Comparison of ENCODE assay signal across 1 cellular context in the genomic region with DNA sequence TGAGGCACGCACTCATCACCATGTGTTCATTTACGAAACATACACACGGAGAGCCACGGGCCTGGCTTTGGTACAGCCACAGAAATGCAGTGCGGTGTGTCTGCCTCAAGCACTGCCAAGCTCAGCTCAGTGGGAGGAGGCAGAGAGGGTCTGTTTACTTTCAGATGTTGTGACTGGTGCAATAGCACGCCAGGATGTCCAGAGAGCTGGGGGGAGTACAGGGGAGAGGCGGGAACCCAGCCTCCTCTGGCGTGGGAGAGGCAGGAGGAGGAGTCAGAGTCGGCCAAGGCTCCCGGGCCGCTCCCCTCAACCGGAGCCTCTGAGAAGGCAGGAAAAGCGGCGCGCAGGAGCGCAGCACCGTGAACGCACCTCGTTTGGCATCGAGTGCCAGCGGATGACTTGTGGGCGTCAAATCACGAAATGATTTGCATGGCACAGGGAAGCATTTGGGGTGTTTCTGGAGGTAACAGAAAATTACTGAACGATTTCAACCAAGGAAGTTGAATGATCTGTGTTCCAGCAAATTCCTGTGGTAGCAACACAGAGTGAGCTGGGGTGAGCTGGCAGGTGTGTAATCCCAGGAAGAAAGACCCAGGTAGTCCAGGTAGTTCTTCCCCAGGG.
TF ChIP-seq lines count a peak whose summit lies in the region.

No MANE protein-coding gene starts in this region.

TF ChIP-seq in HepG2, 621 proteins besides CTCF, POLR2A, EP300 and RAD21 (continued from another document and continues in another):
- TF ChIP-seq, protein P1, sequence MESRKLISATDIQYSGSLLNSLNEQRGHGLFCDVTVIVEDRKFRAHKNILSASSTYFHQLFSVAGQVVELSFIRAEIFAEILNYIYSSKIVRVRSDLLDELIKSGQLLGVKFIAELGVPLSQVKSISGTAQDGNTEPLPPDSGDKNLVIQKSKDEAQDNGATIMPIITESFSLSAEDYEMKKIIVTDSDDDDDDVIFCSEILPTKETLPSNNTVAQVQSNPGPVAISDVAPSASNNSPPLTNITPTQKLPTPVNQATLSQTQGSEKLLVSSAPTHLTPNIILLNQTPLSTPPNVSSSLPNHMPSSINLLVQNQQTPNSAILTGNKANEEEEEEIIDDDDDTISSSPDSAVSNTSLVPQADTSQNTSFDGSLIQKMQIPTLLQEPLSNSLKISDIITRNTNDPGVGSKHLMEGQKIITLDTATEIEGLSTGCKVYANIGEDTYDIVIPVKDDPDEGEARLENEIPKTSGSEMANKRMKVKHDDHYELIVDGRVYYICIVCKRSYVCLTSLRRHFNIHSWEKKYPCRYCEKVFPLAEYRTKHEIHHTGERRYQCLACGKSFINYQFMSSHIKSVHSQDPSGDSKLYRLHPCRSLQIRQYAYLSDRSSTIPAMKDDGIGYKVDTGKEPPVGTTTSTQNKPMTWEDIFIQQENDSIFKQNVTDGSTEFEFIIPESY (CRISPR knock-in tag; IDR thresholded peaks at IDR 0.05), result peak; percentile 23; the same call in 1 of the 2 replicates
- TF ChIP-seq FOSL2 (CRISPR knock-in tag; IDR thresholded peaks at IDR 0.05) (peak; percentile 64), FOXA1 (IDR thresholded peaks at IDR 0.05) (no peak), FOXA1 (CRISPR knock-in tag; IDR thresholded peaks at IDR 0.05) (peak; percentile 87), PAF1 (CRISPR knock-in tag; IDR thresholded peaks at IDR 0.05) (peak; percentile 83; the same call in 1 of the 2 replicates), TGIF2 (CRISPR knock-in tag; IDR thresholded peaks at IDR 0.05) (no peak), ZFP37 (CRISPR knock-in tag; IDR thresholded peaks at IDR 0.05; ENCODE audit: borderline replicate concordance) (no peak), SALL1 (CRISPR knock-in tag; IDR thresholded peaks at IDR 0.05) (peak; percentile 64; the same call in 1 of the 2 replicates), AHR (CRISPR knock-in tag; IDR thresholded peaks at IDR 0.05) (peak; percentile 69; the same call in 1 of the 2 replicates), GATAD2A (CRISPR knock-in tag; IDR thresholded peaks at IDR 0.05) (peak; percentile 72), SETDB1 (CRISPR knock-in tag; IDR thresholded peaks at IDR 0.05; ENCODE audit: borderline replicate concordance) (no peak), ZNF792 (CRISPR knock-in tag; IDR thresholded peaks at IDR 0.05) (0 out of 2 replicates have a peak, but pooled peaks have one; percentile 23), NFE2L2 (IDR thresholded peaks at IDR 0.05; ENCODE audit: low read length) (no peak), SAP130 (CRISPR knock-in tag; IDR thresholded peaks at IDR 0.05; ENCODE audit: low read depth) (peak; percentile 59), MED1 (CRISPR knock-in tag; IDR thresholded peaks at IDR 0.05) (0 out of 2 replicates have a peak, but pooled peaks have one; percentile 34), ZNF605 (CRISPR knock-in tag; IDR thresholded peaks at IDR 0.05) (0 out of 2 replicates have a peak, but pooled peaks have one; percentile 26), AGO2 (optimal IDR thresholded peaks at IDR 0.05; ENCODE audit: low read depth, low read length) (peak; percentile 52), ZBTB7B (CRISPR knock-in tag; IDR thresholded peaks at IDR 0.05) (0 out of 2 replicates have a peak, but pooled peaks have one; percentile 41), DNMT1 (CRISPR knock-in tag; IDR thresholded peaks at IDR 0.05) (no peak), MAF1 (CRISPR knock-in tag; IDR thresholded peaks at IDR 0.05; ENCODE audit: borderline replicate concordance) (no peak)
- TF ChIP-seq, protein P2, sequence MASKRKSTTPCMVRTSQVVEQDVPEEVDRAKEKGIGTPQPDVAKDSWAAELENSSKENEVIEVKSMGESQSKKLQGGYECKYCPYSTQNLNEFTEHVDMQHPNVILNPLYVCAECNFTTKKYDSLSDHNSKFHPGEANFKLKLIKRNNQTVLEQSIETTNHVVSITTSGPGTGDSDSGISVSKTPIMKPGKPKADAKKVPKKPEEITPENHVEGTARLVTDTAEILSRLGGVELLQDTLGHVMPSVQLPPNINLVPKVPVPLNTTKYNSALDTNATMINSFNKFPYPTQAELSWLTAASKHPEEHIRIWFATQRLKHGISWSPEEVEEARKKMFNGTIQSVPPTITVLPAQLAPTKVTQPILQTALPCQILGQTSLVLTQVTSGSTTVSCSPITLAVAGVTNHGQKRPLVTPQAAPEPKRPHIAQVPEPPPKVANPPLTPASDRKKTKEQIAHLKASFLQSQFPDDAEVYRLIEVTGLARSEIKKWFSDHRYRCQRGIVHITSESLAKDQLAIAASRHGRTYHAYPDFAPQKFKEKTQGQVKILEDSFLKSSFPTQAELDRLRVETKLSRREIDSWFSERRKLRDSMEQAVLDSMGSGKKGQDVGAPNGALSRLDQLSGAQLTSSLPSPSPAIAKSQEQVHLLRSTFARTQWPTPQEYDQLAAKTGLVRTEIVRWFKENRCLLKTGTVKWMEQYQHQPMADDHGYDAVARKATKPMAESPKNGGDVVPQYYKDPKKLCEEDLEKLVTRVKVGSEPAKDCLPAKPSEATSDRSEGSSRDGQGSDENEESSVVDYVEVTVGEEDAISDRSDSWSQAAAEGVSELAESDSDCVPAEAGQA (IDR thresholded peaks at IDR 0.05; ENCODE audit: low read depth), result no peak
- TF ChIP-seq, protein P2 (CRISPR knock-in tag; IDR thresholded peaks at IDR 0.05; ENCODE audit: borderline replicate concordance), result no peak
- TF ChIP-seq, protein P3, sequence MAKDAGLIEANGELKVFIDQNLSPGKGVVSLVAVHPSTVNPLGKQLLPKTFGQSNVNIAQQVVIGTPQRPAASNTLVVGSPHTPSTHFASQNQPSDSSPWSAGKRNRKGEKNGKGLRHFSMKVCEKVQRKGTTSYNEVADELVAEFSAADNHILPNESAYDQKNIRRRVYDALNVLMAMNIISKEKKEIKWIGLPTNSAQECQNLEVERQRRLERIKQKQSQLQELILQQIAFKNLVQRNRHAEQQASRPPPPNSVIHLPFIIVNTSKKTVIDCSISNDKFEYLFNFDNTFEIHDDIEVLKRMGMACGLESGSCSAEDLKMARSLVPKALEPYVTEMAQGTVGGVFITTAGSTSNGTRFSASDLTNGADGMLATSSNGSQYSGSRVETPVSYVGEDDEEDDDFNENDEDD (CRISPR knock-in tag; IDR thresholded peaks at IDR 0.05; ENCODE audit: borderline replicate concordance), result peak; percentile 57; the same call in 1 of the 2 replicates
- TF ChIP-seq, protein P4, sequence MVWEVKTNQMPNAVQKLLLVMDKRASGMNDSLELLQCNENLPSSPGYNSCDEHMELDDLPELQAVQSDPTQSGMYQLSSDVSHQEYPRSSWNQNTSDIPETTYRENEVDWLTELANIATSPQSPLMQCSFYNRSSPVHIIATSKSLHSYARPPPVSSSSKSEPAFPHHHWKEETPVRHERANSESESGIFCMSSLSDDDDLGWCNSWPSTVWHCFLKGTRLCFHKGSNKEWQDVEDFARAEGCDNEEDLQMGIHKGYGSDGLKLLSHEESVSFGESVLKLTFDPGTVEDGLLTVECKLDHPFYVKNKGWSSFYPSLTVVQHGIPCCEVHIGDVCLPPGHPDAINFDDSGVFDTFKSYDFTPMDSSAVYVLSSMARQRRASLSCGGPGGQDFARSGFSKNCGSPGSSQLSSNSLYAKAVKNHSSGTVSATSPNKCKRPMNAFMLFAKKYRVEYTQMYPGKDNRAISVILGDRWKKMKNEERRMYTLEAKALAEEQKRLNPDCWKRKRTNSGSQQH (CRISPR knock-in tag; IDR thresholded peaks at IDR 0.05; ENCODE audit: low read depth), result no peak
- TF ChIP-seq, protein P5, sequence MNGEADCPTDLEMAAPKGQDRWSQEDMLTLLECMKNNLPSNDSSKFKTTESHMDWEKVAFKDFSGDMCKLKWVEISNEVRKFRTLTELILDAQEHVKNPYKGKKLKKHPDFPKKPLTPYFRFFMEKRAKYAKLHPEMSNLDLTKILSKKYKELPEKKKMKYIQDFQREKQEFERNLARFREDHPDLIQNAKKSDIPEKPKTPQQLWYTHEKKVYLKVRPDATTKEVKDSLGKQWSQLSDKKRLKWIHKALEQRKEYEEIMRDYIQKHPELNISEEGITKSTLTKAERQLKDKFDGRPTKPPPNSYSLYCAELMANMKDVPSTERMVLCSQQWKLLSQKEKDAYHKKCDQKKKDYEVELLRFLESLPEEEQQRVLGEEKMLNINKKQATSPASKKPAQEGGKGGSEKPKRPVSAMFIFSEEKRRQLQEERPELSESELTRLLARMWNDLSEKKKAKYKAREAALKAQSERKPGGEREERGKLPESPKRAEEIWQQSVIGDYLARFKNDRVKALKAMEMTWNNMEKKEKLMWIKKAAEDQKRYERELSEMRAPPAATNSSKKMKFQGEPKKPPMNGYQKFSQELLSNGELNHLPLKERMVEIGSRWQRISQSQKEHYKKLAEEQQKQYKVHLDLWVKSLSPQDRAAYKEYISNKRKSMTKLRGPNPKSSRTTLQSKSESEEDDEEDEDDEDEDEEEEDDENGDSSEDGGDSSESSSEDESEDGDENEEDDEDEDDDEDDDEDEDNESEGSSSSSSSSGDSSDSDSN (CRISPR knock-in tag; IDR thresholded peaks at IDR 0.05), result peak; percentile 35; the same call in 1 of the 2 replicates
- TF ChIP-seq, protein P6, sequence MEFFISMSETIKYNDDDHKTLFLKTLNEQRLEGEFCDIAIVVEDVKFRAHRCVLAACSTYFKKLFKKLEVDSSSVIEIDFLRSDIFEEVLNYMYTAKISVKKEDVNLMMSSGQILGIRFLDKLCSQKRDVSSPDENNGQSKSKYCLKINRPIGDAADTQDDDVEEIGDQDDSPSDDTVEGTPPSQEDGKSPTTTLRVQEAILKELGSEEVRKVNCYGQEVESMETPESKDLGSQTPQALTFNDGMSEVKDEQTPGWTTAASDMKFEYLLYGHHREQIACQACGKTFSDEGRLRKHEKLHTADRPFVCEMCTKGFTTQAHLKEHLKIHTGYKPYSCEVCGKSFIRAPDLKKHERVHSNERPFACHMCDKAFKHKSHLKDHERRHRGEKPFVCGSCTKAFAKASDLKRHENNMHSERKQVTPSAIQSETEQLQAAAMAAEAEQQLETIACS (CRISPR knock-in tag; IDR thresholded peaks at IDR 0.05), result no peak
- TF ChIP-seq, protein P7, sequence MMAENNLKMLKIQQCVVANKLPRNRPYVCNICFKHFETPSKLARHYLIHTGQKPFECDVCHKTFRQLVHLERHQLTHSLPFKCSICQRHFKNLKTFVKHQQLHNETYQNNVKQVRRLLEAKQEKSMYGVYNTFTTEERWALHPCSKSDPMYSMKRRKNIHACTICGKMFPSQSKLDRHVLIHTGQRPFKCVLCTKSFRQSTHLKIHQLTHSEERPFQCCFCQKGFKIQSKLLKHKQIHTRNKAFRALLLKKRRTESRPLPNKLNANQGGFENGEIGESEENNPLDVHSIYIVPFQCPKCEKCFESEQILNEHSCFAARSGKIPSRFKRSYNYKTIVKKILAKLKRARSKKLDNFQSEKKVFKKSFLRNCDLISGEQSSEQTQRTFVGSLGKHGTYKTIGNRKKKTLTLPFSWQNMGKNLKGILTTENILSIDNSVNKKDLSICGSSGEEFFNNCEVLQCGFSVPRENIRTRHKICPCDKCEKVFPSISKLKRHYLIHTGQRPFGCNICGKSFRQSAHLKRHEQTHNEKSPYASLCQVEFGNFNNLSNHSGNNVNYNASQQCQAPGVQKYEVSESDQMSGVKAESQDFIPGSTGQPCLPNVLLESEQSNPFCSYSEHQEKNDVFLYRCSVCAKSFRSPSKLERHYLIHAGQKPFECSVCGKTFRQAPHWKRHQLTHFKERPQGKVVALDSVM (CRISPR knock-in tag; IDR thresholded peaks at IDR 0.05), result peak; percentile 62
- TF ChIP-seq, protein P8, sequence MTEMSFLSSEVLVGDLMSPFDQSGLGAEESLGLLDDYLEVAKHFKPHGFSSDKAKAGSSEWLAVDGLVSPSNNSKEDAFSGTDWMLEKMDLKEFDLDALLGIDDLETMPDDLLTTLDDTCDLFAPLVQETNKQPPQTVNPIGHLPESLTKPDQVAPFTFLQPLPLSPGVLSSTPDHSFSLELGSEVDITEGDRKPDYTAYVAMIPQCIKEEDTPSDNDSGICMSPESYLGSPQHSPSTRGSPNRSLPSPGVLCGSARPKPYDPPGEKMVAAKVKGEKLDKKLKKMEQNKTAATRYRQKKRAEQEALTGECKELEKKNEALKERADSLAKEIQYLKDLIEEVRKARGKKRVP (CRISPR knock-in tag; IDR thresholded peaks at IDR 0.05), result peak in 1 of 2 experiments; percentile 99; a peak in 2 of 4 replicates
- TF ChIP-seq, protein P9, sequence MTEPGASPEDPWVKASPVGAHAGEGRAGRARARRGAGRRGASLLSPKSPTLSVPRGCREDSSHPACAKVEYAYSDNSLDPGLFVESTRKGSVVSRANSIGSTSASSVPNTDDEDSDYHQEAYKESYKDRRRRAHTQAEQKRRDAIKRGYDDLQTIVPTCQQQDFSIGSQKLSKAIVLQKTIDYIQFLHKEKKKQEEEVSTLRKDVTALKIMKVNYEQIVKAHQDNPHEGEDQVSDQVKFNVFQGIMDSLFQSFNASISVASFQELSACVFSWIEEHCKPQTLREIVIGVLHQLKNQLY (CRISPR knock-in tag; IDR thresholded peaks at IDR 0.05), result no peak
- TF ChIP-seq, protein P10, sequence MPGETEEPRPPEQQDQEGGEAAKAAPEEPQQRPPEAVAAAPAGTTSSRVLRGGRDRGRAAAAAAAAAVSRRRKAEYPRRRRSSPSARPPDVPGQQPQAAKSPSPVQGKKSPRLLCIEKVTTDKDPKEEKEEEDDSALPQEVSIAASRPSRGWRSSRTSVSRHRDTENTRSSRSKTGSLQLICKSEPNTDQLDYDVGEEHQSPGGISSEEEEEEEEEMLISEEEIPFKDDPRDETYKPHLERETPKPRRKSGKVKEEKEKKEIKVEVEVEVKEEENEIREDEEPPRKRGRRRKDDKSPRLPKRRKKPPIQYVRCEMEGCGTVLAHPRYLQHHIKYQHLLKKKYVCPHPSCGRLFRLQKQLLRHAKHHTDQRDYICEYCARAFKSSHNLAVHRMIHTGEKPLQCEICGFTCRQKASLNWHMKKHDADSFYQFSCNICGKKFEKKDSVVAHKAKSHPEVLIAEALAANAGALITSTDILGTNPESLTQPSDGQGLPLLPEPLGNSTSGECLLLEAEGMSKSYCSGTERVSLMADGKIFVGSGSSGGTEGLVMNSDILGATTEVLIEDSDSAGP (CRISPR knock-in tag; IDR thresholded peaks at IDR 0.05; ENCODE audit: borderline replicate concordance), result peak; percentile 34; the same call in 1 of the 2 replicates
